In the genomic region with DNA sequence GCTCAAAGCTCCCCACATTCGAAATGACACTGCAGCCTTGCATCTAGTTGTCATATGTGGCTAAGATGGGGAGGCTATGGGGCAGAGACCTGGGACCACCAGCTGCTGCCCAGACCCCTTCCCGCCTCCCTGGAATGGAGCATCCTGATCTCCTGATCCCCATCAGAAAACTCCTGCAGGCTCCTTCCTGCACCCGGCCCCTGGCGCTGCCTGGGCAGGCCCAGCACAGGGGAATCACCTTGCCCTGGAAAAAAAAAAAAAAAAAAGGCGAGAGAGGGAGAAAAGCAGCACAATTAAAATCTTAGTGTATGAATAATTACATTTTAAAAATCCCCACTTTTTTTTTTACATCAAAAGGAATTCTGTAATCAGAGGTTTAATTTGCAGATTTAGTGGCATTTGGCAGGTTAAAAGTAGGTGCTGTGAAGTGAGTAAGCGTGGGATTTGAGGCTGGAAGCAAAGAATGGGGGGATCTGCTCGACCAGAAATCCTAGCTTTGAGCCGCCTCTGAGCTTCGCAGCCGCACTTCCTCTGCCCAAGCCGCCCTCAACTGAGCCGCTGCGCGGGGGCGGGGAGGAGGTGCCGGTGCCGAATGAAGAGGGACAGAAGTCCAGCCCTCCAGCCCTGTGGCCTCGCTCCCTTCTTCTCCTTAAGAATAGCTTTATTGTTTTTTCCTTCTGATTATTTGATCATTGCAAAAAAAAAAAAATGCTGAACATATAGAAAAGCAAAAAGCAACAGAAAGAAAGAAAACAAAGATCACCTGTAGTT, we compare ENCODE assay signal across 8 cellular contexts. TPM values are rescaled to one million over a fixed set of nuclear protein-coding genes. Genes with fewer than 3 reads are reported as not detected.
DNase-seq lines count a peak whose midpoint lies in the region; ATAC-seq and TF ChIP-seq lines count a peak whose summit lies in the region.

No MANE protein-coding gene starts in this region.

- H3K4me3 ChIP-seq in epithelial cell of esophagus (ENCODE audit: low read length), result no peak overlapping the region

- intact Hi-C loops in posterior cingulate gyrus (cut with DNase I), result loop anchor here (10.0 kb wide), 1 partner anchor 475 kb away; no protein-coding TSS in a partner anchor

- ATAC-seq in GM19463 (IDR thresholded peaks at IDR 0.05; ENCODE audit: unreplicated experiment), result peak; percentile 73
- ATAC-seq in HG02759 (IDR thresholded peaks at IDR 0.05; ENCODE audit: unreplicated experiment), result no peak
- no peak for ATAC-seq in GM18867 (IDR thresholded peaks at IDR 0.05; ENCODE audit: unreplicated experiment)
- no peak for ATAC-seq in HG03354 (IDR thresholded peaks at IDR 0.05; ENCODE audit: poor library complexity, severe bottlenecking, unreplicated experiment)

- in situ Hi-C loops in SK-MEL-5 (cut with HindIII; ENCODE audit: low pct_unique_long_range_greater_than_20kb, low sequenced_read_pairs), result no loop called here

- DNase-seq in SK-MEL-5 (ENCODE audit: low read depth, low spot score) (peak; percentile 31), epithelial cell of esophagus (ENCODE audit: low read depth) (peak; percentile 39), posterior cingulate gyrus (peak in 7 of 10 donors; percentile 34 to 91 (median 46)), SIG-M5 treated with dmso at 0.1 percent for 504 hours (lab: John Stamatoyannopoulos, UW; ENCODE audit: unreplicated experiment) (no peak)

- TF ChIP-seq CTCF in epithelial cell of esophagus (IDR thresholded peaks at IDR 0.05; ENCODE audit: insufficient read depth, low read depth, low read length, missing control alignments), result no peak

RNA-seq across cellular contexts. Expression of a gene that starts 30.0 kb away (rescaled TPM):
- total RNA-seq in SK-MEL-5 (2014; rRNA removed; shearing (Covaris generic)), result 4.5 and 5.2 TPM in 2 replicates
- 4.4 and 4.8 TPM in 2 replicates for polyA plus RNA-seq in SK-MEL-5 (2015; cell fraction: cytosol; rRNA removed)
- 14.8 and 26.8 TPM in 2 replicates for polyA plus RNA-seq in SK-MEL-5 (2015; cell fraction: nucleus; rRNA removed)
